Comparison of ENCODE assay signal across 17 cellular contexts in the genomic region with DNA sequence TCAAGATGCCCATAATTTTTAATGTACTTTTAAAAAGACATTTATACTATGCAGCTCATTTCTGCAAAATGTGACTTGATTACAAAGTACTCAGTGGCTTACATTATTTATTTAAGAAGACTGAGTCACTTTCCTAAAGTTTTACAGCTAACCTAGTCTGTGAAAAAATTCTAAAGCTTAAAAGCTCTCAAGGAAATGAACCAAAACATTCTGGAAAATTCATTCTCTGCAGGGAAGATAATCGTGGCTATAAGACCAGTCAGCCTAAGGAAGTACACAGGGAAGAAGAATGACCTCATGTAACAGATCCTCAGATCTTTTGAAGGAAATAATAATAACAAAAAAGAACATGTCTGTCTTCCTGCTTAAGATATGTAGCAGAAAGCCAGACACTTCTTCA.
DNase-seq lines count a peak whose midpoint lies in the region; TF ChIP-seq lines count a peak whose summit lies in the region.
"Had no signal": no experiment of that assay in that cellular context is flagged by ENCODE, and none has a peak within 500 bp of the region (broad histone marks: within the 10 kb centered on the region; RNA-seq: fewer than 3 reads in every experiment).

No MANE protein-coding gene starts in this region.

- H3K9me3 Mint-ChIP-seq in activated naive CD8-positive, alpha-beta T cell treated with anti-CD3 and anti-CD28 coated beads for 36 hours = no peaks in the 10 kb centered on the region
- H3K9me3 Mint-ChIP-seq: CD4-positive, alpha-beta T cell; natural killer cell treated with Interleukin-12 subunit alpha and Interleukin-12 subunit beta and Interleukin-15 and Interleukin-18, amount 100 ng/mL, for 72 hours had no signal

- no peaks in the 10 kb centered on the region for H3K36me3 Mint-ChIP-seq in activated naive CD8-positive, alpha-beta T cell treated with anti-CD3 and anti-CD28 coated beads for 36 hours
- H3K36me3 Mint-ChIP-seq: natural killer cell treated with Interleukin-12 subunit alpha and Interleukin-12 subunit beta and Interleukin-15 and Interleukin-18, amount 100 ng/mL, for 72 hours had no signal

- no peak overlapping the region for H3K27ac Mint-ChIP-seq in activated naive CD8-positive, alpha-beta T cell treated with anti-CD3 and anti-CD28 coated beads for 36 hours
- H3K27ac Mint-ChIP-seq: CD4-positive, alpha-beta T cell; natural killer cell treated with Interleukin-12 subunit alpha and Interleukin-12 subunit beta and Interleukin-15 and Interleukin-18, amount 100 ng/mL, for 72 hours had no signal

- CTCF ChIA-PET in GM10248 (lab: Yijun Ruan, JAX) = interaction anchor here (1.4 to 5.5 kb wide), 8 partner anchors 12 to 325 kb away, joined by 3 to 33 read pairs (median 12); no protein-coding TSS in a partner anchor

- POLR2A ChIA-PET in GM10248 (lab: Yijun Ruan, JAX) = no interaction called here

- no peak for TF ChIP-seq CTCF in GM10248 (IDR thresholded peaks at IDR 0.05; ENCODE audit: control extremely low read depth, extremely low read depth, low read depth, missing control alignments)

- DNase-seq in AG20443 (ENCODE audit: low spot score) = peak; percentile 14
- DNase-seq in NCI-H69 (lab: John Stamatoyannopoulos, UW) = peak; percentile 2
- no peak for DNase-seq in GM10248 (ENCODE audit: extremely low spot score)
- DNase-seq in activated CD4-positive, alpha-beta T cell treated with anti-CD3 and anti-CD28 coated beads, Interleukin-2, amount 50 U/mL, for 4 hours = no peak
- DNase-seq in germinal center (ENCODE audit: low spot score) = no peak
- no peak for DNase-seq in activated naive CD8-positive, alpha-beta T cell treated with anti-CD3 and anti-CD28 coated beads for 36 hours
- DNase-seq: activated gamma-delta T cell treated with Interleukin-2 at 50 U/mL for 16 hours; CD4-positive, alpha-beta T cell; colonic mucosa; NCI-H1092; NCI-H446 treated with DMSO at 0.1 percent for 48 hours; sigmoid colon; T-helper 9 cell had no signal

- no peaks in the 10 kb centered on the region for H3K27me3 Mint-ChIP-seq in activated naive CD8-positive, alpha-beta T cell treated with anti-CD3 and anti-CD28 coated beads for 36 hours
- H3K27me3 Mint-ChIP-seq: CD4-positive, alpha-beta T cell had no signal

- no peak overlapping the region for H3K4me3 Mint-ChIP-seq in activated naive CD8-positive, alpha-beta T cell treated with anti-CD3 and anti-CD28 coated beads for 36 hours
- H3K4me3 Mint-ChIP-seq: CD4-positive, alpha-beta T cell; natural killer cell treated with Interleukin-12 subunit alpha and Interleukin-12 subunit beta and Interleukin-15 and Interleukin-18, amount 100 ng/mL, for 72 hours had no signal

- no peaks in the 10 kb centered on the region for H3K4me1 Mint-ChIP-seq in activated naive CD8-positive, alpha-beta T cell treated with anti-CD3 and anti-CD28 coated beads for 36 hours

- H3K4me1 ChIP-seq in mesodermal cell (ENCODE audit: control insufficient read depth, insufficient read depth, low read length, poor library complexity, severe bottlenecking) = peaks cover 36% of the 10 kb centered on the region
- H3K4me1 ChIP-seq: colonic mucosa had no signal

- no CpG with 5 or more reads among the region's 1 CpG for WGBS in mesodermal cell (ENCODE audit: insufficient coverage in 2 of 2), 2 experiments

- no peaks in the 10 kb centered on the region for H3K9me3 ChIP-seq in mesodermal cell (ENCODE audit: control insufficient read depth, low read length)
- H3K9me3 ChIP-seq: colonic mucosa, sigmoid colon had no signal

- H3K36me3 ChIP-seq in mesodermal cell (ENCODE audit: control insufficient read depth, insufficient read depth, low read length) = no peaks in the 10 kb centered on the region
- H3K36me3 ChIP-seq: colonic mucosa, sigmoid colon had no signal

- H3K4me3 ChIP-seq in mesodermal cell (ENCODE audit: extremely low read depth, insufficient read depth, low read length, poor library complexity, severe bottlenecking) = no peak overlapping the region
- H3K4me3 ChIP-seq: colonic mucosa, sigmoid colon had no signal

- H3K27ac ChIP-seq in cingulate gyrus (ENCODE audit: low read depth, low read length) = peak overlapping the region; percentile 44
- peak overlapping the region; percentile 43 for H3K27ac ChIP-seq in mesodermal cell (ENCODE audit: low read depth, low read length, severe bottlenecking)
- H3K27ac ChIP-seq: colonic mucosa, RWPE1, sigmoid colon had no signal

Comparison
In these comparisons a context has a peak if more than half of its experiments do, and no peak if none do; other contexts are left out.
1. DNase-seq: peak in AG20443 (single experiment) and NCI-H69 (single experiment); none in GM10248 (single experiment), activated CD4-positive, alpha-beta T cell treated with anti-CD3 and anti-CD28 coated beads, Interleukin-2, amount 50 U/mL, for 4 hours (0 of 2), germinal center (single experiment) and activated naive CD8-positive, alpha-beta T cell treated with anti-CD3 and anti-CD28 coated beads for 36 hours (single experiment).